ENCODE assay signal across 1 cellular context in genomic region chr15:58788056-58788710, GRCh38.
TF ChIP-seq lines count a peak whose summit lies in the region.

No MANE protein-coding gene starts in this region.

TF ChIP-seq in GM23338, 12 proteins besides CTCF, POLR2A, EP300 and RAD21 (continued from another document):
- TF ChIP-seq ZNF462 (CRISPR knock-in tag; IDR thresholded peaks at IDR 0.05) = no peak
- no peak for TF ChIP-seq NANOG (IDR thresholded peaks at IDR 0.05; ENCODE audit: borderline replicate concordance)
